In the genomic region with DNA sequence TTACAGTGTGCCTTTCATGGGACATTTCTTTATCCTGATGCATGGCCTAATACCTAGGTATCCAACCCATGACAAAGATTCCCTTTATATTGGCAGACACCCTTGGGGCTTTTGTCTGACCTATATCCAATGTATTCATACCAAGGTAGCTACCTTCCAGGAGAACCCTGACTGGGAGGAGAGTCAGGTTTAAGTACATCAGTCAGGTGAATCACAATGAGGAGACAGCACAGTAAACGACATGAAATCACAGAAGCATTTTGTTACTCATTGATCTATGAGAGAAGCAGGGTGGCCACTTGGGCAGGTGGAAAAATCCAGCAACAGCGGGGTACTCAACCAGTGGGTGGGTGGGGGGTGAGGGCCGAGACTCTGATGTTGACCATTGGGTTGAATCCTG, we compare ENCODE assay signal across 18 cellular contexts.
DNase-seq lines count a peak whose midpoint lies in the region; ATAC-seq and TF ChIP-seq lines count a peak whose summit lies in the region.
"Had no signal": no experiment of that assay in that cellular context is flagged by ENCODE, and none has a peak within 500 bp of the region (broad histone marks: within the 10 kb centered on the region; RNA-seq: fewer than 3 reads in every experiment).

No MANE protein-coding gene starts in this region.

- no peak for ATAC-seq in GM18873 (IDR thresholded peaks at IDR 0.05; ENCODE audit: low FRiP score, unreplicated experiment)
- ATAC-seq: Panc1 had no signal

- H3K4me1 ChIP-seq in HUES64 (ENCODE audit: insufficient read depth, low read length) (peaks cover 10% of the 10 kb centered on the region; the same call in 1 of the 2 replicates), neural progenitor cell (no peaks in the 10 kb centered on the region)

- no peaks in the 10 kb centered on the region for H3K27me3 ChIP-seq in H7 (ENCODE audit: control insufficient read depth, insufficient read depth, low read length)
- H3K27me3 ChIP-seq in HUES64 (ENCODE audit: insufficient read depth, low read length) = no peaks in the 10 kb centered on the region
- H3K27me3 ChIP-seq in neural progenitor cell = no peaks in the 10 kb centered on the region

- TF ChIP-seq CTCF in epithelial cell of esophagus (IDR thresholded peaks at IDR 0.05; ENCODE audit: insufficient read depth, low read depth, low read length, missing control alignments) (no peak), neural progenitor cell (IDR thresholded peaks at IDR 0.05) (no peak)

- no peaks in the 10 kb centered on the region for H3K36me3 Mint-ChIP-seq in neural progenitor cell

- H3K9ac ChIP-seq in HUES64 (ENCODE audit: low read depth, low read length) (no peak overlapping the region), neural progenitor cell (no peak overlapping the region)

- no peaks in the 10 kb centered on the region for H3K79me2 ChIP-seq in neural progenitor cell (ENCODE audit: low read depth)

- peak overlapping the region; percentile 78; the same call in 1 of the 2 replicates for H3K27ac ChIP-seq in HUES64 (ENCODE audit: low read depth, low read length)
- H3K27ac ChIP-seq in neural progenitor cell = no peak overlapping the region

- H3K36me3 ChIP-seq in H7 (replicated peaks; ENCODE audit: control insufficient read depth, insufficient read depth, low read length) (no peaks in the 10 kb centered on the region), HUES64 (ENCODE audit: insufficient read depth, low read length) (no peaks in the 10 kb centered on the region), neural progenitor cell (no peaks in the 10 kb centered on the region)

- no peak overlapping the region for H3K4me3 Mint-ChIP-seq in neural progenitor cell
- H3K4me3 Mint-ChIP-seq: CD4-positive, alpha-beta T cell had no signal

- H3K4me3 ChIP-seq in H7 (ENCODE audit: insufficient read depth, low read depth, low read length) = no peak overlapping the region
- H3K4me3 ChIP-seq in HUES64 (ENCODE audit: low read length) = no peak overlapping the region
- no peak overlapping the region for H3K4me3 ChIP-seq in epithelial cell of esophagus (ENCODE audit: low read length)
- no peak overlapping the region for H3K4me3 ChIP-seq in neural progenitor cell

- no peak overlapping the region for H3K27ac Mint-ChIP-seq in neural progenitor cell
- H3K27ac Mint-ChIP-seq: CD4-positive, alpha-beta T cell had no signal

- peaks cover 3% of the 10 kb centered on the region for H3K9me3 Mint-ChIP-seq in neural progenitor cell

- H4K20me1 ChIP-seq in neural progenitor cell (ENCODE audit: low read depth) = no peaks in the 10 kb centered on the region

- DNase-seq in H7 (peak; percentile 5), epithelial cell of esophagus (ENCODE audit: low read depth) (peak; percentile 90), neural progenitor cell (ENCODE audit: low spot score) (no peak), mesenteric fat pad (ENCODE audit: low spot score) (no peak), UCSD-AML1 (lab: John Stamatoyannopoulos, UW; ENCODE audit: unreplicated experiment) (no peak)
- DNase-seq: ACHN; Calu3; CD4-positive, alpha-beta T cell; DMS79; KG1; NCI-H1092; NCI-H187; NCI-H226; NCI-H748 treated with DMSO at 0.1 percent for 48 hours; SHP77 had no signal

- no peaks in the 10 kb centered on the region for H3K4me1 Mint-ChIP-seq in neural progenitor cell

- 62% methylated on average over 3 of the region's 3 CpGs for WGBS in HUES64

- no peaks in the 10 kb centered on the region for H3K27me3 Mint-ChIP-seq in neural progenitor cell (ENCODE audit: insufficient read depth, low read depth)
- H3K27me3 Mint-ChIP-seq: CD4-positive, alpha-beta T cell had no signal

- no peaks in the 10 kb centered on the region for H3K9me3 ChIP-seq in HUES64 (ENCODE audit: insufficient read depth, low read depth, low read length)
- no peaks in the 10 kb centered on the region for H3K9me3 ChIP-seq in neural progenitor cell (ENCODE audit: low read depth)

- H2AFZ ChIP-seq in neural progenitor cell (replicated peaks) = peak overlapping the region; percentile 50

- no peaks in the 10 kb centered on the region for H3F3A ChIP-seq in neural progenitor cell (ENCODE audit: low read depth)

- H3K4me2 ChIP-seq in neural progenitor cell = no peak overlapping the region

Comparison
In these comparisons a context has a peak if more than half of its experiments do, and no peak if none do; other contexts are left out.
1. DNase-seq: peak in H7 (single experiment) and epithelial cell of esophagus (single experiment); none in neural progenitor cell (single experiment), mesenteric fat pad (single experiment) and UCSD-AML1 (single experiment).